Comparison of ENCODE assay signal across 8 cellular contexts in the genomic region with DNA sequence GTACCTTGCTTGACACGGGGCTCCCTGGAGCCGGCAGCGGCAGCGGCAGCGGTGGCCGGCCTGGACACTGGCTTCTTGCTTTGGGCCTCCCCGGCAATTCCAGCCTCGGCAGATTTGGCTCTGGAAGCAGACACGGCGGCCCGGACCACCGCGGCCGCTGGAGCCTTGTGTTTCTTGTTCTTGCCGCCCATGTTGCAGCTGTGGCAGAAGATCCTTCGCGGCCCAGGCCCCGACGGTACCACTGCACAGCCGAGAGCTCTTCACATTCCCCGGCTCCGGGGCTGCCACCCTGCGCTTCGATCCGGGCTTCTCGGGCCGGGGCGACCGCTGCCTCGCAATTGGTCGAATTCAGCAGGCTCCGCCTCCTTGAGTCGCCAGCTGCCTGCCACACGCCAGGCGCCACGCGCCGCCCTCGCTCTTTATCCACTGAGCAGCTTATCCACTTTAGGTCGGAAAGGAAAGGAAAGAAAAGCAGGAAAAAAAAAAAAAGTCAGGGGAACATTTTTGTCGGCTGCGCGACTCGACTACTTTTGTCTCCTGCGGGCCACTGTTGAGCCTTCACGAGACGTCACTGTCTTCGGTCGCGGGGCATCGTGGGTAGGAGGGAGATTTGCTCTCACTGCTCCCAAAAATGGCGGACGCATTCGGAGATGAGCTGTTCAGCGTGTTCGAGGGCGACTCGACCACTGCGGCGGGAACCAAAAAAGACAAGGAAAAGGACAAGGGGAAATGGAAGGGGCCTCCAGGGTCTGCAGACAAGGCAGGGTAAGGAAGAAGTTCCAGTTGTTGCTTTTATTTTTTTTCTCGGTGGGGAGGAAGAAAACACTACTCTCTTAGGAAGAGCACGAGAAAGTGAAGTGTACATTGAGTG. TPM values are rescaled to one million over a fixed set of nuclear protein-coding genes. Genes with fewer than 3 reads are reported as not detected.
DNase-seq lines count a peak whose midpoint lies in the region; ATAC-seq and TF ChIP-seq lines count a peak whose summit lies in the region.

A gene with protein sequence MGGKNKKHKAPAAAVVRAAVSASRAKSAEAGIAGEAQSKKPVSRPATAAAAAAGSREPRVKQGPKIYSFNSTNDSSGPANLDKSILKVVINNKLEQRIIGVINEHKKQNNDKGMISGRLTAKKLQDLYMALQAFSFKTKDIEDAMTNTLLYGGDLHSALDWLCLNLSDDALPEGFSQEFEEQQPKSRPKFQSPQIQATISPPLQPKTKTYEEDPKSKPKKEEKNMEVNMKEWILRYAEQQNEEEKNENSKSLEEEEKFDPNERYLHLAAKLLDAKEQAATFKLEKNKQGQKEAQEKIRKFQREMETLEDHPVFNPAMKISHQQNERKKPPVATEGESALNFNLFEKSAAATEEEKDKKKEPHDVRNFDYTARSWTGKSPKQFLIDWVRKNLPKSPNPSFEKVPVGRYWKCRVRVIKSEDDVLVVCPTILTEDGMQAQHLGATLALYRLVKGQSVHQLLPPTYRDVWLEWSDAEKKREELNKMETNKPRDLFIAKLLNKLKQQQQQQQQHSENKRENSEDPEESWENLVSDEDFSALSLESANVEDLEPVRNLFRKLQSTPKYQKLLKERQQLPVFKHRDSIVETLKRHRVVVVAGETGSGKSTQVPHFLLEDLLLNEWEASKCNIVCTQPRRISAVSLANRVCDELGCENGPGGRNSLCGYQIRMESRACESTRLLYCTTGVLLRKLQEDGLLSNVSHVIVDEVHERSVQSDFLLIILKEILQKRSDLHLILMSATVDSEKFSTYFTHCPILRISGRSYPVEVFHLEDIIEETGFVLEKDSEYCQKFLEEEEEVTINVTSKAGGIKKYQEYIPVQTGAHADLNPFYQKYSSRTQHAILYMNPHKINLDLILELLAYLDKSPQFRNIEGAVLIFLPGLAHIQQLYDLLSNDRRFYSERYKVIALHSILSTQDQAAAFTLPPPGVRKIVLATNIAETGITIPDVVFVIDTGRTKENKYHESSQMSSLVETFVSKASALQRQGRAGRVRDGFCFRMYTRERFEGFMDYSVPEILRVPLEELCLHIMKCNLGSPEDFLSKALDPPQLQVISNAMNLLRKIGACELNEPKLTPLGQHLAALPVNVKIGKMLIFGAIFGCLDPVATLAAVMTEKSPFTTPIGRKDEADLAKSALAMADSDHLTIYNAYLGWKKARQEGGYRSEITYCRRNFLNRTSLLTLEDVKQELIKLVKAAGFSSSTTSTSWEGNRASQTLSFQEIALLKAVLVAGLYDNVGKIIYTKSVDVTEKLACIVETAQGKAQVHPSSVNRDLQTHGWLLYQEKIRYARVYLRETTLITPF (N-terminal part only) (minus strand): TSS at position 312 of the 871 bp plus-strand sequence. CDS start 121 bp downstream, at position 191.
A gene (plus strand): TSS at position 607 of the 871 bp plus-strand sequence. CDS start 25 bp downstream, at position 632.

- peak within 1 kb of the TSS; percentile 99 for H3K9ac ChIP-seq in PC-3 (ENCODE audit: low read length)
- peak within 1 kb of the TSS; percentile 84 to 98 for H3K9ac ChIP-seq in mucosa of rectum (ENCODE audit: low read depth in 1 of 2, low read length in 2 of 2)

- peak; percentile 89 for ATAC-seq in GM21717 (IDR thresholded peaks at IDR 0.05; ENCODE audit: unreplicated experiment)
- ATAC-seq in PC-3: peak; percentile 90

- H3K36me3 ChIP-seq in PC-3 (ENCODE audit: low read depth, low read length): peaks cover 2% of the 10 kb centered on the region; the same call in 1 of the 2 replicates
- H3K36me3 ChIP-seq in esophagus (ENCODE audit: control insufficient read depth in 2 of 2, insufficient read depth in 2 of 2, low read length in 1 of 2): no peaks in the 10 kb centered on the region
- peaks cover 0 to 2% of the 10 kb centered on the region in 2 donors for H3K36me3 ChIP-seq in mucosa of rectum (ENCODE audit: control insufficient read depth in 2 of 2, insufficient read depth in 2 of 2, low read length in 2 of 2)

- no peaks in the 10 kb centered on the region for H4K20me1 ChIP-seq in PC-3 (ENCODE audit: low read length)

- WGBS in esophagus, 2 donors: 0 to 1% methylated on average over 62 of the region's 62 CpGs

- no peaks in the 10 kb centered on the region for H3F3A ChIP-seq in PC-3 (ENCODE audit: low read length, unreplicated experiment)

- peak within 1 kb of the TSS; percentile 89 for H2AFZ ChIP-seq in PC-3 (ENCODE audit: low read length)

- peak within 1 kb of the TSS; percentile 87 for H3K4me2 ChIP-seq in PC-3 (ENCODE audit: low read length)

- H3K9me3 ChIP-seq in PC-3 (ENCODE audit: low read length): no peaks in the 10 kb centered on the region
- no peaks in the 10 kb centered on the region for H3K9me3 ChIP-seq in esophagus (ENCODE audit: control insufficient read depth in 2 of 2, insufficient read depth in 1 of 2, low read depth in 1 of 2, low read length in 1 of 2)
- H3K9me3 ChIP-seq in mucosa of rectum (ENCODE audit: control insufficient read depth in 2 of 2, low read length in 2 of 2): no peaks in the 10 kb centered on the region

- H3K4me1 ChIP-seq in PC-3 (ENCODE audit: insufficient read depth, low read length) (peaks cover 32% of the 10 kb centered on the region), esophagus (ENCODE audit: control insufficient read depth in 2 of 2, insufficient read depth in 2 of 2, low read length in 1 of 2) (no peaks in the 10 kb centered on the region), mucosa of rectum (ENCODE audit: control insufficient read depth in 2 of 2, insufficient read depth in 2 of 2, low read length in 2 of 2) (peaks cover 22 to 26% of the 10 kb centered on the region in 2 donors)

- POLR2A ChIA-PET in PC-3 (lab: Charles Lee; ENCODE audit: unreplicated experiment): interaction anchor here (0.5 to 0.6 kb wide), 2 partner anchors 74 to 342 kb away, joined by 3 to 5 read pairs; no protein-coding TSS in a partner anchor

- H3K27ac ChIP-seq in PC-3 (ENCODE audit: low read length) (peak within 1 kb of the TSS; percentile 87), esophagus (ENCODE audit: low read depth in 2 of 2, low read length in 1 of 2) (peak within 1 kb of the TSS; percentile 92 to 99), mucosa of rectum (ENCODE audit: low read depth in 2 of 2, low read length in 2 of 2) (peak within 1 kb of the TSS; percentile 91 to 95)

- peaks cover 95% of the 10 kb centered on the region for H3K79me2 ChIP-seq in PC-3 (ENCODE audit: low read length)

- intact Hi-C loops in PC-3 (cut with micrococcal nuclease): loop anchor here (2.0 to 5.0 kb wide), 2 partner anchors 81 to 120 kb away; a partner anchor contains a TSS

- no peaks in the 10 kb centered on the region for H3K9me2 ChIP-seq in PC-3 (replicated peaks; ENCODE audit: low read length)

- no peak for TF ChIP-seq CTCF in PC-3 (conservative IDR thresholded peaks at IDR 0.05; ENCODE audit: low read depth, low read length)

- no TSS peak for BruUV-seq in PC-3 (replicated peaks; lab: Mats Ljungman, UMichigan)

- H3K4me3 ChIP-seq in Jurkat, Clone E6-1 (ENCODE audit: low read length): peak within 1 kb of the TSS; percentile 70
- H3K4me3 ChIP-seq in PC-3 (ENCODE audit: low read length) (peak within 1 kb of the TSS; percentile 82), esophagus (ENCODE audit: low read depth in 1 of 2, low read length in 2 of 2) (peak within 1 kb of the TSS; percentile 73 to 84), mucosa of rectum (ENCODE audit: low read length in 2 of 2) (peak within 1 kb of the TSS; percentile 94 to 100)

- CTCF ChIA-PET in PC-3 (lab: Charles Lee): no interaction called here

- peak; percentile 99 for DNase-seq in DMS53 (lab: John Stamatoyannopoulos, UW)
- DNase-seq in Jurkat, Clone E6-1 (ENCODE audit: low read depth, low spot score): peak; percentile 83
- peak; percentile 73 for DNase-seq in PC-3
- peak; percentile 82 for DNase-seq in activated T-cell treated with anti-CD3 and anti-CD28 coated beads for 48 hours (ENCODE audit: low read depth)
- DNase-seq in stimulated activated CD8-positive, alpha-beta memory T cell treated with anti-CD3 and anti-CD28 coated beads, Interleukin-4, amount 100 ng/mL, for 48 hours: peak; percentile 91

- H3K27me3 ChIP-seq in PC-3 (ENCODE audit: low read length): no peaks in the 10 kb centered on the region
- H3K27me3 ChIP-seq in esophagus (ENCODE audit: control insufficient read depth in 1 of 2, insufficient read depth in 2 of 2, low read length in 2 of 2): no peaks in the 10 kb centered on the region
- no peaks in the 10 kb centered on the region for H3K27me3 ChIP-seq in mucosa of rectum (ENCODE audit: control insufficient read depth in 2 of 2, insufficient read depth in 2 of 2, low read length in 2 of 2)

RNA-seq across cellular contexts. Expression of the first gene that starts in this region (rescaled TPM):
- 16.7 TPM for polyA plus RNA-seq in Jurkat, Clone E6-1 (2012; ENCODE audit: insufficient read depth, insufficient read length)
- total RNA-seq in PC-3 (2014; rRNA removed): 9.4 and 13.4 TPM in 2 replicates
- polyA plus RNA-seq in esophagus: 10 to 100 TPM in 1 of 2 donors, 1 to 10 TPM in 1; 5.0 to 11.0 TPM

RNA-seq across cellular contexts. Expression of the second gene that starts in this region (rescaled TPM):
- polyA plus RNA-seq in Jurkat, Clone E6-1 (2012; ENCODE audit: insufficient read depth, insufficient read length): 88.6 TPM
- total RNA-seq in PC-3 (2014; rRNA removed): 25.6 and 44.0 TPM in 2 replicates
- polyA plus RNA-seq in esophagus: 10 to 100 TPM; 19.1 to 21.2 TPM

Comparison
In these comparisons a context has a peak if more than half of its experiments do, and no peak if none do; other contexts are left out.
1. Peak in every context shown above with its lines: DNase-seq, ATAC-seq, H3K4me3 ChIP-seq and H3K27ac ChIP-seq.